8 cellular contexts compared by ENCODE assay signal in genomic region chr6:71510057-71510713, GRCh38.
A peak's percentile ranks its signal among the peaks of the same experiment; 100 is the strongest.
DNase-seq lines count a peak whose midpoint lies in the region; ATAC-seq, FAIRE-seq and TF ChIP-seq lines count a peak whose summit lies in the region.

No MANE protein-coding gene starts in this region.

- peaks cover 4% of the 10 kb centered on the region; the same call in 1 of the 2 replicates for H3K4me1 ChIP-seq in PC-9 (replicated peaks; ENCODE audit: insufficient read depth)

- no peak for TF ChIP-seq POLR2A in erythroblast (IDR thresholded peaks at IDR 0.05; ENCODE audit: low read length)

- CTCF ChIA-PET in PC-9 (lab: Charles Lee) = interaction anchor here (1.4 kb wide), 1 partner anchor 124 kb away, joined by 5 read pairs; no protein-coding TSS in a partner anchor

- BruUV-seq in PC-9 (replicated peaks; lab: Mats Ljungman, UMichigan) = no TSS peak

- no peak overlapping the region for H3K4me3 ChIP-seq in PC-9

- H3K9me3 Mint-ChIP-seq in naive B cell = no peaks in the 10 kb centered on the region

- no peak overlapping the region for H3K27ac Mint-ChIP-seq in naive B cell

- no peaks in the 10 kb centered on the region for H3K79me2 ChIP-seq in PC-9 (ENCODE audit: low read depth)

- H3K4me2 ChIP-seq in PC-9 = no peak overlapping the region

- H3K9me2 ChIP-seq in PC-9 (ENCODE audit: insufficient read depth) = no peaks in the 10 kb centered on the region; the same call in 1 of the 2 replicates

- peak; percentile 82 for TF ChIP-seq CTCF in PC-9 (conservative IDR thresholded peaks at IDR 0.05)

- DNase-seq in PC-9 (peak; percentile 62 to 67), naive B cell (peak; percentile 44), erythroblast (lab: John Stamatoyannopoulos, UW) (no peak)

- ATAC-seq in GM18499 (IDR thresholded peaks at IDR 0.05; ENCODE audit: insufficient read depth, unreplicated experiment) (peak; percentile 59), HG02870 (IDR thresholded peaks at IDR 0.05; ENCODE audit: unreplicated experiment) (peak; percentile 89), esophagus mucosa (peak; percentile 25), naive B cell (ENCODE audit: low read depth in 2 of 2) (peak; percentile 37 to 51)
- ATAC-seq in activated CD4-positive, CD25-positive, alpha-beta regulatory T cell treated with anti-CD3 and anti-CD28 coated beads, Interleukin-2, amount 50 U/mL, for 24 hours = no peak

- H3K4me1 Mint-ChIP-seq in naive B cell = peaks cover 0 to 7% (median 0%) of the 10 kb centered on the region in 3 donors

- H3K27ac ChIP-seq in PC-9 = no peak overlapping the region

- POLR2A ChIA-PET in PC-9 (lab: Charles Lee; ENCODE audit: unreplicated experiment) = interaction anchor here (0.6 kb wide), 1 partner anchor 84 kb away, joined by 4 read pairs; no protein-coding TSS in a partner anchor

- no peaks in the 10 kb centered on the region for H3K9me3 ChIP-seq in PC-9 (ENCODE audit: insufficient read depth, low read depth)

- H3K4me3 Mint-ChIP-seq in naive B cell = no peak overlapping the region

- H4K20me1 ChIP-seq in PC-9 (ENCODE audit: insufficient read depth) = no peaks in the 10 kb centered on the region

- no peaks in the 10 kb centered on the region for H3K27me3 ChIP-seq in PC-9 (ENCODE audit: insufficient read depth, low read depth)

- no peaks in the 10 kb centered on the region for H3K36me3 ChIP-seq in PC-9 (ENCODE audit: low read depth)

- intact Hi-C loops in PC-9 (cut with micrococcal nuclease; ENCODE audit: unreplicated experiment) = loop anchor here (1.0 to 5.0 kb wide), 7 partner anchors 20 to 319 kb away; no protein-coding TSS in a partner anchor

- H3K27me3 Mint-ChIP-seq in naive B cell = peaks cover 4 to 9% (median 7%) of the 10 kb centered on the region in 3 donors

- H3K36me3 Mint-ChIP-seq in naive B cell = no peaks in the 10 kb centered on the region

- no peaks in the 10 kb centered on the region for H3F3A ChIP-seq in PC-9 (ENCODE audit: insufficient read depth, low read depth)

- no peak overlapping the region for H2AFZ ChIP-seq in PC-9

- FAIRE-seq in A204.1 (lab: Jason Lieb, UNC) = peak; percentile 72

Comparison
In these comparisons a context has a peak if more than half of its experiments do, and no peak if none do; other contexts are left out.
1. ATAC-seq: peak in GM18499 (single experiment), HG02870 (single experiment), esophagus mucosa (single experiment) and naive B cell (2 of 2); none in activated CD4-positive, CD25-positive, alpha-beta regulatory T cell treated with anti-CD3 and anti-CD28 coated beads, Interleukin-2, amount 50 U/mL, for 24 hours (0 of 2).
2. DNase-seq: peak in PC-9 (2 of 2) and naive B cell (single experiment); none in erythroblast (0 of 2).